In the genomic region with DNA sequence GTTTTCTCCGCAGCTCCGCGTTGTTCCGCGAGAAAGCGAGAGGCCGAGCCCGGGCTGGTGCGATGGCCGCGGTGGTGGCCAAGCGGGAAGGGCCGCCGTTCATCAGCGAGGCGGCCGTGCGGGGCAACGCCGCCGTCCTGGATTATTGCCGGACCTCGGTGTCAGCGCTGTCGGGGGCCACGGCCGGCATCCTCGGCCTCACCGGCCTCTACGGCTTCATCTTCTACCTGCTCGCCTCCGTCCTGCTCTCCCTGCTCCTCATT, we compare ENCODE assay signal across 1 cellular context.
TF ChIP-seq lines count a peak whose summit lies in the region.

No MANE protein-coding gene starts in this region.

TF ChIP-seq in HepG2, 621 proteins besides CTCF, POLR2A, EP300 and RAD21 (continued from another document):
- TF ChIP-seq, protein P1, sequence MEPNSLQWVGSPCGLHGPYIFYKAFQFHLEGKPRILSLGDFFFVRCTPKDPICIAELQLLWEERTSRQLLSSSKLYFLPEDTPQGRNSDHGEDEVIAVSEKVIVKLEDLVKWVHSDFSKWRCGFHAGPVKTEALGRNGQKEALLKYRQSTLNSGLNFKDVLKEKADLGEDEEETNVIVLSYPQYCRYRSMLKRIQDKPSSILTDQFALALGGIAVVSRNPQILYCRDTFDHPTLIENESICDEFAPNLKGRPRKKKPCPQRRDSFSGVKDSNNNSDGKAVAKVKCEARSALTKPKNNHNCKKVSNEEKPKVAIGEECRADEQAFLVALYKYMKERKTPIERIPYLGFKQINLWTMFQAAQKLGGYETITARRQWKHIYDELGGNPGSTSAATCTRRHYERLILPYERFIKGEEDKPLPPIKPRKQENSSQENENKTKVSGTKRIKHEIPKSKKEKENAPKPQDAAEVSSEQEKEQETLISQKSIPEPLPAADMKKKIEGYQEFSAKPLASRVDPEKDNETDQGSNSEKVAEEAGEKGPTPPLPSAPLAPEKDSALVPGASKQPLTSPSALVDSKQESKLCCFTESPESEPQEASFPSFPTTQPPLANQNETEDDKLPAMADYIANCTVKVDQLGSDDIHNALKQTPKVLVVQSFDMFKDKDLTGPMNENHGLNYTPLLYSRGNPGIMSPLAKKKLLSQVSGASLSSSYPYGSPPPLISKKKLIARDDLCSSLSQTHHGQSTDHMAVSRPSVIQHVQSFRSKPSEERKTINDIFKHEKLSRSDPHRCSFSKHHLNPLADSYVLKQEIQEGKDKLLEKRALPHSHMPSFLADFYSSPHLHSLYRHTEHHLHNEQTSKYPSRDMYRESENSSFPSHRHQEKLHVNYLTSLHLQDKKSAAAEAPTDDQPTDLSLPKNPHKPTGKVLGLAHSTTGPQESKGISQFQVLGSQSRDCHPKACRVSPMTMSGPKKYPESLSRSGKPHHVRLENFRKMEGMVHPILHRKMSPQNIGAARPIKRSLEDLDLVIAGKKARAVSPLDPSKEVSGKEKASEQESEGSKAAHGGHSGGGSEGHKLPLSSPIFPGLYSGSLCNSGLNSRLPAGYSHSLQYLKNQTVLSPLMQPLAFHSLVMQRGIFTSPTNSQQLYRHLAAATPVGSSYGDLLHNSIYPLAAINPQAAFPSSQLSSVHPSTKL (CRISPR knock-in tag; IDR thresholded peaks at IDR 0.05), result no peak
- TF ChIP-seq CHD2 (IDR thresholded peaks at IDR 0.05; ENCODE audit: low read depth, low read length) (no peak), FOXJ3 (CRISPR knock-in tag; IDR thresholded peaks at IDR 0.05; ENCODE audit: borderline replicate concordance) (no peak), ZNF274 (CRISPR knock-in tag; IDR thresholded peaks at IDR 0.05) (0 out of 2 replicates have a peak, but pooled peaks have one; percentile 10), ZNF510 (CRISPR knock-in tag; IDR thresholded peaks at IDR 0.05; ENCODE audit: low read depth) (0 out of 2 replicates have a peak, but pooled peaks have one; percentile 46), ZNF841 (CRISPR knock-in tag; IDR thresholded peaks at IDR 0.05; ENCODE audit: borderline replicate concordance) (no peak), IRF2 (CRISPR knock-in tag; IDR thresholded peaks at IDR 0.05) (no peak), ZNF773 (CRISPR knock-in tag; IDR thresholded peaks at IDR 0.05; ENCODE audit: borderline replicate concordance) (no peak), SATB2 (CRISPR knock-in tag; IDR thresholded peaks at IDR 0.05) (no peak), ZNF746 (CRISPR knock-in tag; IDR thresholded peaks at IDR 0.05) (no peak), ZNF792 (CRISPR knock-in tag; IDR thresholded peaks at IDR 0.05) (no peak), NR3C1 (CRISPR knock-in tag; IDR thresholded peaks at IDR 0.05) (no peak), STAT5B (CRISPR knock-in tag; IDR thresholded peaks at IDR 0.05) (no peak)
- TF ChIP-seq, protein P2, sequence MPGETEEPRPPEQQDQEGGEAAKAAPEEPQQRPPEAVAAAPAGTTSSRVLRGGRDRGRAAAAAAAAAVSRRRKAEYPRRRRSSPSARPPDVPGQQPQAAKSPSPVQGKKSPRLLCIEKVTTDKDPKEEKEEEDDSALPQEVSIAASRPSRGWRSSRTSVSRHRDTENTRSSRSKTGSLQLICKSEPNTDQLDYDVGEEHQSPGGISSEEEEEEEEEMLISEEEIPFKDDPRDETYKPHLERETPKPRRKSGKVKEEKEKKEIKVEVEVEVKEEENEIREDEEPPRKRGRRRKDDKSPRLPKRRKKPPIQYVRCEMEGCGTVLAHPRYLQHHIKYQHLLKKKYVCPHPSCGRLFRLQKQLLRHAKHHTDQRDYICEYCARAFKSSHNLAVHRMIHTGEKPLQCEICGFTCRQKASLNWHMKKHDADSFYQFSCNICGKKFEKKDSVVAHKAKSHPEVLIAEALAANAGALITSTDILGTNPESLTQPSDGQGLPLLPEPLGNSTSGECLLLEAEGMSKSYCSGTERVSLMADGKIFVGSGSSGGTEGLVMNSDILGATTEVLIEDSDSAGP (CRISPR knock-in tag; IDR thresholded peaks at IDR 0.05; ENCODE audit: borderline replicate concordance), result no peak
- TF ChIP-seq, protein P3, sequence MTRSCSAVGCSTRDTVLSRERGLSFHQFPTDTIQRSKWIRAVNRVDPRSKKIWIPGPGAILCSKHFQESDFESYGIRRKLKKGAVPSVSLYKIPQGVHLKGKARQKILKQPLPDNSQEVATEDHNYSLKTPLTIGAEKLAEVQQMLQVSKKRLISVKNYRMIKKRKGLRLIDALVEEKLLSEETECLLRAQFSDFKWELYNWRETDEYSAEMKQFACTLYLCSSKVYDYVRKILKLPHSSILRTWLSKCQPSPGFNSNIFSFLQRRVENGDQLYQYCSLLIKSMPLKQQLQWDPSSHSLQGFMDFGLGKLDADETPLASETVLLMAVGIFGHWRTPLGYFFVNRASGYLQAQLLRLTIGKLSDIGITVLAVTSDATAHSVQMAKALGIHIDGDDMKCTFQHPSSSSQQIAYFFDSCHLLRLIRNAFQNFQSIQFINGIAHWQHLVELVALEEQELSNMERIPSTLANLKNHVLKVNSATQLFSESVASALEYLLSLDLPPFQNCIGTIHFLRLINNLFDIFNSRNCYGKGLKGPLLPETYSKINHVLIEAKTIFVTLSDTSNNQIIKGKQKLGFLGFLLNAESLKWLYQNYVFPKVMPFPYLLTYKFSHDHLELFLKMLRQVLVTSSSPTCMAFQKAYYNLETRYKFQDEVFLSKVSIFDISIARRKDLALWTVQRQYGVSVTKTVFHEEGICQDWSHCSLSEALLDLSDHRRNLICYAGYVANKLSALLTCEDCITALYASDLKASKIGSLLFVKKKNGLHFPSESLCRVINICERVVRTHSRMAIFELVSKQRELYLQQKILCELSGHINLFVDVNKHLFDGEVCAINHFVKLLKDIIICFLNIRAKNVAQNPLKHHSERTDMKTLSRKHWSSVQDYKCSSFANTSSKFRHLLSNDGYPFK (CRISPR knock-in tag; IDR thresholded peaks at IDR 0.05; ENCODE audit: borderline replicate concordance), result no peak
